8 cellular contexts compared by ENCODE assay signal in genomic region chr7:37031571-37032257, GRCh38.
DNase-seq lines count a peak whose midpoint lies in the region; ATAC-seq lines count a peak whose summit lies in the region.

No MANE protein-coding gene starts in this region.

- peak overlapping the region; percentile 65 to 76 for H3K27ac ChIP-seq in esophagus (ENCODE audit: low read depth in 2 of 2, low read length in 1 of 2)
- peak overlapping the region; percentile 53 for H3K27ac ChIP-seq in stomach smooth muscle (ENCODE audit: low read length)

- H3K9me3 ChIP-seq in esophagus (ENCODE audit: control insufficient read depth in 2 of 2, insufficient read depth in 1 of 2, low read depth in 1 of 2, low read length in 1 of 2) (no peaks in the 10 kb centered on the region), stomach smooth muscle (ENCODE audit: control insufficient read depth in 2 of 2, low read length in 2 of 2) (no peaks in the 10 kb centered on the region)

- H3K4me3 ChIP-seq in esophagus (ENCODE audit: low read depth in 1 of 2, low read length in 2 of 2) (no peak overlapping the region), stomach smooth muscle (ENCODE audit: low read length in 2 of 2) (peak overlapping the region in 1 of 2 donors; percentile 23)

- DNase-seq in DMS53 treated with DMSO at 0.1 percent for 48 hours (lab: John Stamatoyannopoulos, UW; ENCODE audit: unreplicated experiment) = peak; percentile 98
- DNase-seq in NCI-H2081 treated with DMSO at 0.1 percent for 48 hours (lab: John Stamatoyannopoulos, UW) = peak; percentile 76
- DNase-seq in activated CD8-positive, alpha-beta memory T cell treated with anti-CD3 and anti-CD28 coated beads for 4 hours (ENCODE audit: low read depth in 2 of 2) = peak; percentile 7 to 8
- peak; percentile 100 for DNase-seq in myocyte (ENCODE audit: low read depth)

- WGBS in esophagus, 2 donors = 18 to 22% methylated on average over 9 of the region's 9 CpGs

- no peak for ATAC-seq in HG02970 (IDR thresholded peaks at IDR 0.05; ENCODE audit: low FRiP score, unreplicated experiment)
- no peak for ATAC-seq in GM18909 (IDR thresholded peaks at IDR 0.05; ENCODE audit: poor library complexity, unreplicated experiment)

- H3K27me3 ChIP-seq in esophagus (ENCODE audit: control insufficient read depth in 1 of 2, insufficient read depth in 2 of 2, low read length in 2 of 2) = no peaks in the 10 kb centered on the region
- H3K27me3 ChIP-seq in stomach smooth muscle (ENCODE audit: control insufficient read depth in 1 of 2, insufficient read depth in 2 of 2, low read length in 2 of 2) = no peaks in the 10 kb centered on the region

- H3K4me1 ChIP-seq in esophagus (ENCODE audit: control insufficient read depth in 2 of 2, insufficient read depth in 2 of 2, low read length in 1 of 2) (peaks cover 0 to 4% of the 10 kb centered on the region in 2 donors), stomach smooth muscle (ENCODE audit: control insufficient read depth, insufficient read depth, low read length) (peaks cover 12% of the 10 kb centered on the region)

- H3K9ac ChIP-seq in stomach smooth muscle (ENCODE audit: low read length in 2 of 2) = no peak overlapping the region

- H3K36me3 ChIP-seq in esophagus (ENCODE audit: control insufficient read depth in 2 of 2, insufficient read depth in 2 of 2, low read length in 1 of 2) = no peaks in the 10 kb centered on the region
- H3K36me3 ChIP-seq in stomach smooth muscle (ENCODE audit: control insufficient read depth in 2 of 2, insufficient read depth in 2 of 2, low read length in 2 of 2) = no peaks in the 10 kb centered on the region

Comparison
In these comparisons a context has a peak if more than half of its experiments do, and no peak if none do; other contexts are left out.
1. DNase-seq: peak in every context shown above with its lines; median percentile 100 in myocyte; 98 in DMS53 treated with DMSO at 0.1 percent for 48 hours; 76 in NCI-H2081 treated with DMSO at 0.1 percent for 48 hours; 8 in activated CD8-positive, alpha-beta memory T cell treated with anti-CD3 and anti-CD28 coated beads for 4 hours.